Comparison of ENCODE assay signal across 17 cellular contexts in the genomic region with DNA sequence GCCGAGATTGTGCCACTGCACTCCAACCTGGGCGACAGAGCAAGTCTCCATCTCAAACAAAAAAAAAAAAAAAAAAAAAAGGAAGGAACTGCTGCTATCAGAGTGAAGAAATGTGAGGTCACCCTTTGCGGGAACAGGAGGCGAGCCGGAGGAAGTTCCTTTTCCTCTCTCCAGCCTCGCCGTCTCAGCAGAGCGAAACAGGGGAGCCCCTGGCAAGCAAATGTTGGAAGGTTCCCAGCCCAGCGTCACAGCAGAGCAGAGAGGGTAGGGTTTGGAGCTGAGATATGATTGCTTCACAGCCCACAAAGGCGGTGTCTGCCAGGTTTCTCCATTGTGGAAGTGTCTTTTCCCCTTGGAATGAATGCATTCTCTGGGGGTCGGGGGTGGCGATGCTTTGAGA. TPM values are rescaled to one million over a fixed set of nuclear protein-coding genes. Genes with fewer than 3 reads are reported as not detected.
DNase-seq lines count a peak whose midpoint lies in the region; ATAC-seq and TF ChIP-seq lines count a peak whose summit lies in the region.
"Had no signal": no experiment of that assay in that cellular context is flagged by ENCODE, and none has a peak within 500 bp of the region (broad histone marks: within the 10 kb centered on the region; RNA-seq: fewer than 3 reads in every experiment).

No MANE protein-coding gene starts in this region.

- intact Hi-C loops in right lobe of liver (cut with DNase I): no loop called here

- peaks cover 25% of the 10 kb centered on the region for H3K27me3 Mint-ChIP-seq in activated naive CD4-positive, alpha-beta T cell treated with anti-CD3 and anti-CD28 coated beads, Interleukin-2, amount 10 ng/mL, durations not matched to agents 7 days and 5 days
- H3K27me3 Mint-ChIP-seq: activated CD4-positive, alpha-beta T cell treated with anti-CD3 and anti-CD28 coated beads, Interleukin-2, amount 10 ng/mL, durations not matched to agents 7 days and 5 days had no signal

- WGBS in right lobe of liver (ENCODE audit: insufficient coverage, low coverage, low lambda C conversion rate, missing lambda C conversion rate): 39% methylated on average over 10 of the region's 12 CpGs

- H3K4me1 Mint-ChIP-seq in activated naive CD4-positive, alpha-beta T cell treated with anti-CD3 and anti-CD28 coated beads, Interleukin-2, amount 10 ng/mL, durations not matched to agents 7 days and 5 days: peaks cover 12% of the 10 kb centered on the region
- H3K4me1 Mint-ChIP-seq: CD8-positive, alpha-beta memory T cell had no signal

- no peaks in the 10 kb centered on the region for H3K9me3 ChIP-seq in right lobe of liver
- no peaks in the 10 kb centered on the region for H3K9me3 ChIP-seq in subcutaneous abdominal adipose tissue (ENCODE audit: control insufficient read depth in 5 of 5, low read length in 5 of 5)

- no peak overlapping the region for H3K4me3 Mint-ChIP-seq in activated naive CD4-positive, alpha-beta T cell treated with anti-CD3 and anti-CD28 coated beads, Interleukin-2, amount 10 ng/mL, durations not matched to agents 7 days and 5 days
- H3K4me3 Mint-ChIP-seq: activated CD4-positive, alpha-beta T cell treated with anti-CD3 and anti-CD28 coated beads, Interleukin-2, amount 10 ng/mL, durations not matched to agents 7 days and 5 days; CD8-positive, alpha-beta memory T cell had no signal

- no peaks in the 10 kb centered on the region for H3K36me3 Mint-ChIP-seq in activated naive CD4-positive, alpha-beta T cell treated with anti-CD3 and anti-CD28 coated beads, Interleukin-2, amount 10 ng/mL, durations not matched to agents 7 days and 5 days

- H3K4me3 ChIP-seq in NB4 (ENCODE audit: low read depth, low read length) (peak overlapping the region; percentile 46), right lobe of liver (no peak overlapping the region), subcutaneous abdominal adipose tissue (ENCODE audit: low read depth in 1 of 5, low read length in 5 of 5) (peak overlapping the region in 3 of 5 donors; percentile 5 to 40 (median 39)), coronary artery (no peak overlapping the region)

- peaks cover 0 to 24% (median 11%) of the 10 kb centered on the region in 4 donors for H3K4me1 ChIP-seq in right lobe of liver
- peaks cover 0 to 13% (median 8%) of the 10 kb centered on the region in 5 donors for H3K4me1 ChIP-seq in subcutaneous abdominal adipose tissue (ENCODE audit: control insufficient read depth in 5 of 5, insufficient read depth in 5 of 5, low read length in 5 of 5)

- TF ChIP-seq POLR2A in NB4 (IDR thresholded peaks at IDR 0.05; ENCODE audit: extremely low read depth, insufficient read length): no peak
- TF ChIP-seq POLR2A in right lobe of liver (IDR thresholded peaks at IDR 0.05): no peak

- H3K27ac ChIP-seq in right lobe of liver: peak overlapping the region in 1 of 3 donors; percentile 25
- H3K27ac ChIP-seq in subcutaneous abdominal adipose tissue (ENCODE audit: low read depth, low read length): peak overlapping the region; percentile 37
- H3K27ac ChIP-seq in coronary artery: peak overlapping the region in 1 of 2 donors; percentile 26

- DNase-seq in NB4 (ENCODE audit: low read depth): peak; percentile 98
- DNase-seq in dermis blood vessel endothelial cell: peak; percentile 85
- peak; percentile 77 to 87 (median 83) for DNase-seq in right lobe of liver
- no peak for DNase-seq in activated naive CD4-positive, alpha-beta T cell (lab: John Stamatoyannopoulos, UW)
- no peak for DNase-seq in coronary artery (ENCODE audit: low spot score)
- DNase-seq in activated naive CD4-positive, alpha-beta T cell treated with anti-CD3 and anti-CD28 coated beads, Interleukin-2, amount 10 ng/mL, durations not matched to agents 7 days and 5 days: no peak
- DNase-seq: activated CD4-positive, alpha-beta T cell treated with anti-CD3 and anti-CD28 coated beads, Interleukin-2, amount 10 ng/mL, durations not matched to agents 7 days and 5 days; activated gamma-delta T cell; CD8-positive, alpha-beta memory T cell had no signal

- ATAC-seq in right lobe of liver (peak; percentile 87 to 91 (median 89)), HG02884 (IDR thresholded peaks at IDR 0.05; ENCODE audit: unreplicated experiment) (no peak)
- ATAC-seq: HCT116 had no signal

- no peaks in the 10 kb centered on the region for H3K9me3 Mint-ChIP-seq in activated naive CD4-positive, alpha-beta T cell treated with anti-CD3 and anti-CD28 coated beads, Interleukin-2, amount 10 ng/mL, durations not matched to agents 7 days and 5 days
- H3K9me3 Mint-ChIP-seq: activated CD4-positive, alpha-beta T cell treated with anti-CD3 and anti-CD28 coated beads, Interleukin-2, amount 10 ng/mL, durations not matched to agents 7 days and 5 days; CD8-positive, alpha-beta memory T cell had no signal

- CTCF ChIA-PET in activated naive CD4-positive, alpha-beta T cell treated with anti-CD3 and anti-CD28 coated beads, Interleukin-2, amount 10 ng/mL, durations not matched to agents 7 days and 5 days (lab: Charles Lee): interaction anchor here (1.1 to 1.8 kb wide), 2 partner anchors 17 to 52 kb away, joined by 3 to 4 read pairs; no protein-coding TSS in a partner anchor

- H3K9ac ChIP-seq in subcutaneous abdominal adipose tissue (ENCODE audit: low read length in 5 of 5): no peak overlapping the region

- no peaks in the 10 kb centered on the region for H3K36me3 ChIP-seq in right lobe of liver
- no peaks in the 10 kb centered on the region for H3K36me3 ChIP-seq in subcutaneous abdominal adipose tissue (ENCODE audit: control insufficient read depth in 5 of 5, insufficient read depth in 5 of 5, low read length in 5 of 5)

- TF ChIP-seq CTCF in NB4 (IDR thresholded peaks at IDR 0.05; ENCODE audit: low read depth, low read length) (no peak), right lobe of liver (IDR thresholded peaks at IDR 0.05) (no peak), coronary artery (IDR thresholded peaks at IDR 0.05) (no peak)

- H3K27ac Mint-ChIP-seq in activated naive CD4-positive, alpha-beta T cell treated with anti-CD3 and anti-CD28 coated beads, Interleukin-2, amount 10 ng/mL, durations not matched to agents 7 days and 5 days: no peak overlapping the region
- H3K27ac Mint-ChIP-seq: activated CD4-positive, alpha-beta T cell treated with anti-CD3 and anti-CD28 coated beads, Interleukin-2, amount 10 ng/mL, durations not matched to agents 7 days and 5 days had no signal

- H3K27me3 ChIP-seq in right lobe of liver (no peaks in the 10 kb centered on the region), subcutaneous abdominal adipose tissue (ENCODE audit: control insufficient read depth in 5 of 5, insufficient read depth in 4 of 5, low read length in 5 of 5) (no peaks in the 10 kb centered on the region)

RNA-seq across cellular contexts. Expression of a gene that starts 28.5 kb away (rescaled TPM):
- total RNA-seq in dermis blood vessel endothelial cell (31.1 and 75.5 TPM in 2 replicates), right lobe of liver (100 to 1,000 TPM in 1 of 6 experiments, 10 to 100 TPM in 5; 14.3 to 103 (median 26.8) TPM)

RNA-seq across cellular contexts. Expression of a gene that starts 46.6 kb away (rescaled TPM):
- total RNA-seq in dermis blood vessel endothelial cell (not detected in 2 replicates), right lobe of liver (not detected)
- total RNA-seq: activated CD4-positive, alpha-beta T cell treated with anti-CD3 and anti-CD28 coated beads, Interleukin-2, amount 10 ng/mL, durations not matched to agents 7 days and 5 days; CD8-positive, alpha-beta memory T cell; cerebellum; frontal cortex; mesenteric fat pad; NCI-H460; SK-MEL-5 had no signal

Comparison
In these comparisons a context has a peak if more than half of its experiments do, and no peak if none do; other contexts are left out.
1. DNase-seq: peak in NB4 (single experiment), dermis blood vessel endothelial cell (single experiment) and right lobe of liver (3 of 3); none in activated naive CD4-positive, alpha-beta T cell (0 of 4), coronary artery (single experiment) and activated naive CD4-positive, alpha-beta T cell treated with anti-CD3 and anti-CD28 coated beads, Interleukin-2, amount 10 ng/mL, durations not matched to agents 7 days and 5 days (single experiment).
2. H3K4me3 ChIP-seq: peak in NB4 (single experiment) and subcutaneous abdominal adipose tissue (3 of 5); none in right lobe of liver (0 of 3) and coronary artery (single experiment).